In genomic region chr3:18423401-18424212, GRCh38 we compare ENCODE assay signal across 8 cellular contexts. TPM values are rescaled to one million over a fixed set of nuclear protein-coding genes. Genes with fewer than 3 reads are reported as not detected.
DNase-seq lines count a peak whose midpoint lies in the region; ATAC-seq lines count a peak whose summit lies in the region.

No MANE protein-coding gene starts in this region.

- H3K9me3 Mint-ChIP-seq in activated naive CD4-positive, alpha-beta T cell treated with anti-CD3 and anti-CD28 coated beads, Interleukin-2, amount 10 ng/mL, durations not matched to agents 7 days and 5 days: no peaks in the 10 kb centered on the region

- ATAC-seq in GM18498 (IDR thresholded peaks at IDR 0.05; ENCODE audit: unreplicated experiment) (peak; percentile 83), HG02852 (IDR thresholded peaks at IDR 0.05; ENCODE audit: unreplicated experiment) (peak; percentile 79)

- DNase-seq in NCI-H526 (lab: John Stamatoyannopoulos, UW) (peak; percentile 70 to 82), glomerular endothelial cell (ENCODE audit: extremely low read depth, low read depth, low spot score) (peak; percentile 25), GF-D8 (lab: John Stamatoyannopoulos, UW) (no peak)
- peak; percentile 70 for DNase-seq in activated naive CD4-positive, alpha-beta T cell treated with anti-CD3 and anti-CD28 coated beads, Interleukin-2, amount 10 ng/mL, durations not matched to agents 7 days and 5 days

- H3K79me2 ChIP-seq in ACC112 (ENCODE audit: control insufficient read depth, insufficient read depth, low read length, unreplicated experiment): no peaks in the 10 kb centered on the region

- peaks cover 62% of the 10 kb centered on the region for H3K4me1 Mint-ChIP-seq in activated naive CD4-positive, alpha-beta T cell treated with anti-CD3 and anti-CD28 coated beads, Interleukin-2, amount 10 ng/mL, durations not matched to agents 7 days and 5 days

- H3K36me3 ChIP-seq in ACC112 (ENCODE audit: insufficient read depth, low read length) (no peaks in the 10 kb centered on the region), neuron (ENCODE audit: insufficient read depth, low read length) (no peaks in the 10 kb centered on the region)

- peaks cover 59% of the 10 kb centered on the region for H3K36me3 Mint-ChIP-seq in activated naive CD4-positive, alpha-beta T cell treated with anti-CD3 and anti-CD28 coated beads, Interleukin-2, amount 10 ng/mL, durations not matched to agents 7 days and 5 days

- CTCF ChIA-PET in activated naive CD4-positive, alpha-beta T cell treated with anti-CD3 and anti-CD28 coated beads, Interleukin-2, amount 10 ng/mL, durations not matched to agents 7 days and 5 days (lab: Charles Lee): interaction anchor here (1.7 to 2.1 kb wide), 2 partner anchors 20 to 34 kb away, joined by 4 to 8 read pairs; no protein-coding TSS in a partner anchor

- no peaks in the 10 kb centered on the region for H3K4me1 ChIP-seq in ACC112 (ENCODE audit: control insufficient read depth, insufficient read depth, low read length, unreplicated experiment)
- peaks cover 15% of the 10 kb centered on the region for H3K4me1 ChIP-seq in neuron (ENCODE audit: insufficient read depth, low read length)

- no peaks in the 10 kb centered on the region for H3K27me3 Mint-ChIP-seq in activated naive CD4-positive, alpha-beta T cell treated with anti-CD3 and anti-CD28 coated beads, Interleukin-2, amount 10 ng/mL, durations not matched to agents 7 days and 5 days

- H3K9me3 ChIP-seq in neuron (ENCODE audit: low read length): no peaks in the 10 kb centered on the region

- H3K4me3 Mint-ChIP-seq in activated naive CD4-positive, alpha-beta T cell treated with anti-CD3 and anti-CD28 coated beads, Interleukin-2, amount 10 ng/mL, durations not matched to agents 7 days and 5 days: peak overlapping the region; percentile 79

- H3K27ac ChIP-seq in ACC112 (ENCODE audit: low read depth, low read length): no peak overlapping the region

- H3K27me3 ChIP-seq in ACC112 (ENCODE audit: insufficient read depth, low read length) (peaks cover 13% of the 10 kb centered on the region), neuron (ENCODE audit: insufficient read depth, low read length) (peaks cover 17% of the 10 kb centered on the region)

- H2AFZ ChIP-seq in ACC112 (ENCODE audit: low read length, unreplicated experiment): peak overlapping the region; percentile 63
- peak overlapping the region; percentile 95 for H2AFZ ChIP-seq in neuron (ENCODE audit: low read depth, low read length)

- peak overlapping the region; percentile 90 for H3K27ac Mint-ChIP-seq in activated naive CD4-positive, alpha-beta T cell treated with anti-CD3 and anti-CD28 coated beads, Interleukin-2, amount 10 ng/mL, durations not matched to agents 7 days and 5 days

- H3K4me3 ChIP-seq in ACC112 (ENCODE audit: low read depth, low read length) (peak overlapping the region; percentile 76), neuron (ENCODE audit: low read length) (peak overlapping the region; percentile 72)

RNA-seq across cellular contexts. Expression of gene SATB1, which starts 1.5 kb away (rescaled TPM):
- 13.3 and 13.5 TPM in 2 replicates for total RNA-seq in glomerular endothelial cell
